In the genomic region with DNA sequence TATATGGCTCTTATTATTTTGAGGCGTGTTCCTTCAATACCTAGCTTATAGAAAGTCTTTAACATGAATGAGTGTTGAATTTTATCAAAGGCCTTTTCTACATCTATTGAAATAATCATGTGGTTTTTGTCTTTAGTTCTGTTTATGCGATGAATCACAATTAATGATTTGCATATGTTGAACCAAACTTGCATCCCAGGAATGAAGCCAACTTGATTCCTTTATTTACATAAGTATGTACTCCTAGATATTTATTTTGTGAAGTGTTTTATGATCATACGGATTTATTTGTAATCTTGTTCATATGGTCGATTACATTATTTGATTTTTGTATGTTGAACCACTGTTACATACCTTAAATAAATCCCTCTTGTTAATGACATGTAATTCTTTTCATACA, we compare ENCODE assay signal across 16 cellular contexts.
A peak's percentile ranks its signal among the peaks of the same experiment; 100 is the strongest.
DNase-seq lines count a peak whose midpoint lies in the region; TF ChIP-seq lines count a peak whose summit lies in the region.
"Had no signal": no experiment of that assay in that cellular context is flagged by ENCODE, and none has a peak within 500 bp of the region (broad histone marks: within the 10 kb centered on the region; RNA-seq: fewer than 3 reads in every experiment).

No MANE protein-coding gene starts in this region.

- no peaks in the 10 kb centered on the region for H3K9me3 ChIP-seq in mesenchymal stem cell (ENCODE audit: control insufficient read depth, low read length)
- H3K9me3 ChIP-seq: BLaER1 had no signal

- no peaks in the 10 kb centered on the region for H3K36me3 ChIP-seq in mesenchymal stem cell (ENCODE audit: control insufficient read depth in 1 of 2, insufficient read depth in 2 of 2, low read depth in 1 of 2, low read length in 2 of 2)
- H3K36me3 ChIP-seq: BLaER1 had no signal

- no peak overlapping the region for H2AFZ ChIP-seq in mesenchymal stem cell (ENCODE audit: low read depth, low read length)

- no peak overlapping the region for H2BK15ac ChIP-seq in mesenchymal stem cell (ENCODE audit: low read depth, poor library complexity, severe bottlenecking)

- H3K18ac ChIP-seq in mesenchymal stem cell (ENCODE audit: low read depth in 1 of 2, low read length in 2 of 2), result no peak overlapping the region

- no peak overlapping the region for H4K8ac ChIP-seq in mesenchymal stem cell (ENCODE audit: low read length)

- H2BK12ac ChIP-seq in mesenchymal stem cell (ENCODE audit: low read length in 2 of 2), result no peak overlapping the region

- TF ChIP-seq CTCF in AG10803 (conservative IDR thresholded peaks at IDR 0.05; ENCODE audit: low read length), result no peak

- H3K4ac ChIP-seq in mesenchymal stem cell (ENCODE audit: low read depth in 1 of 2, low read length in 2 of 2), result no peak overlapping the region

- no peak overlapping the region for H3K4me2 ChIP-seq in mesenchymal stem cell (ENCODE audit: low read length, poor library complexity, severe bottlenecking)
- H3K4me2 ChIP-seq: BLaER1 had no signal

- no peaks in the 10 kb centered on the region for H3K27me3 ChIP-seq in mesenchymal stem cell (ENCODE audit: control insufficient read depth in 1 of 2, insufficient read depth in 1 of 2, low read length in 2 of 2)
- H3K27me3 ChIP-seq: BLaER1 had no signal

- H3K79me1 ChIP-seq in mesenchymal stem cell (replicated peaks; ENCODE audit: low read length, poor library complexity, severe bottlenecking), result no peaks in the 10 kb centered on the region

- no peaks in the 10 kb centered on the region for H3K4me1 ChIP-seq in mesenchymal stem cell (ENCODE audit: control insufficient read depth, insufficient read depth, low read depth, low read length)
- H3K4me1 ChIP-seq: BLaER1 had no signal

- H3K4me3 ChIP-seq in AG10803 (ENCODE audit: low read length) (no peak overlapping the region), mesenchymal stem cell (ENCODE audit: insufficient read depth in 1 of 2, low read depth in 1 of 2, low read length in 2 of 2) (peak overlapping the region in 1 of 2 experiments; percentile 6)
- H3K4me3 ChIP-seq: BLaER1, K562 had no signal

- H2BK5ac ChIP-seq in mesenchymal stem cell (ENCODE audit: low read depth, low read length, poor library complexity, severe bottlenecking), result no peak overlapping the region

- no peak overlapping the region for H3K14ac ChIP-seq in mesenchymal stem cell (ENCODE audit: low read length in 2 of 2)

- H3K9ac ChIP-seq in mesenchymal stem cell (ENCODE audit: low read length), result peak overlapping the region; percentile 6
- H3K9ac ChIP-seq: BLaER1 had no signal

- no peak overlapping the region for H2BK120ac ChIP-seq in mesenchymal stem cell (ENCODE audit: low read depth, low read length)

- DNase-seq in AG10803 (ENCODE audit: low read depth), result peak; percentile 27
- DNase-seq in NCI-H526 treated with DMSO at 0.1 percent for 48 hours (lab: John Stamatoyannopoulos, UW), result peak; percentile 14
- DNase-seq in fibroblast of gingiva (ENCODE audit: low read depth), result peak; percentile 82
- DNase-seq in mesenchymal stem cell, result no peak
- DNase-seq in NCI-H187 treated with DMSO at 0.1 percent for 48 hours (lab: John Stamatoyannopoulos, UW), result no peak
- DNase-seq in dermis blood vessel endothelial cell, result no peak
- no peak for DNase-seq in NCI-H146 treated with DMSO at 0.1 percent for 48 hours (lab: John Stamatoyannopoulos, UW; ENCODE audit: unreplicated experiment)
- DNase-seq in NCI-H1694 treated with DMSO at 0.1 percent for 48 hours (lab: John Stamatoyannopoulos, UW), result no peak
- DNase-seq: CD4-positive, alpha-beta memory T cell; EL; MV-4-11; NCI-H1417; NCI-H2029; Right ventricle myocardium superior had no signal

- H3K27ac ChIP-seq in mesenchymal stem cell (ENCODE audit: low read length, poor library complexity, severe bottlenecking), result no peak overlapping the region
- H3K27ac ChIP-seq: BLaER1 had no signal

- H3K23ac ChIP-seq in mesenchymal stem cell (ENCODE audit: low read length in 2 of 2), result no peak overlapping the region

- WGBS in mesenchymal stem cell, result no CpG with 5 or more reads among the region's 4 CpGs

- no peak overlapping the region for H4K91ac ChIP-seq in mesenchymal stem cell (ENCODE audit: low read length)

- no peak overlapping the region for H2AK5ac ChIP-seq in mesenchymal stem cell (ENCODE audit: low read length, severe bottlenecking)

Comparison
In these comparisons a context has a peak if more than half of its experiments do, and no peak if none do; other contexts are left out.
1. DNase-seq: peak in AG10803 (single experiment), NCI-H526 treated with DMSO at 0.1 percent for 48 hours (single experiment) and fibroblast of gingiva (single experiment); none in mesenchymal stem cell (single experiment), NCI-H187 treated with DMSO at 0.1 percent for 48 hours (single experiment), dermis blood vessel endothelial cell (single experiment), NCI-H146 treated with DMSO at 0.1 percent for 48 hours (single experiment) and NCI-H1694 treated with DMSO at 0.1 percent for 48 hours (single experiment).